In genomic region chr3:14125193-14126016, GRCh38 we compare ENCODE assay signal across 8 cellular contexts. TPM values are rescaled to one million over a fixed set of nuclear protein-coding genes. Genes with fewer than 3 reads are reported as not detected.
DNase-seq lines count a peak whose midpoint lies in the region; ATAC-seq, FAIRE-seq and TF ChIP-seq lines count a peak whose summit lies in the region.

No MANE protein-coding gene starts in this region.

- TF ChIP-seq CTCF in LNCAP (IDR thresholded peaks at IDR 0.05) (peak; percentile 23; the same call in 1 of the 2 replicates), WI38 (IDR thresholded peaks at IDR 0.05; ENCODE audit: low read depth, low read length) (no peak)

- H3K4me3 ChIP-seq in WI38 (ENCODE audit: low read depth, low read length), result peak overlapping the region; percentile 88

- TF ChIP-seq POLR2A in H54 (IDR thresholded peaks at IDR 0.05; ENCODE audit: low read depth, low read length), result peak; percentile 34; the same call in 1 of the 2 replicates
- no peak for TF ChIP-seq POLR2A in GM12892 (IDR thresholded peaks at IDR 0.05; ENCODE audit: low read depth, low read length)

- ATAC-seq in left colon, result peak; percentile 61

- DNase-seq in GM04503 (ENCODE audit: low read depth) (peak; percentile 93), H54 (ENCODE audit: insufficient read length, low spot score) (peak; percentile 86), cerebellar cortex (ENCODE audit: low spot score) (peak; percentile 54), left colon (peak; percentile 59 to 81), GM12892 (ENCODE audit: insufficient read length) (no peak)
- peak; percentile 43 to 47 for DNase-seq in stimulated activated CD4-positive, alpha-beta T cell treated with anti-CD3 and anti-CD28 coated beads, Interleukin-15, amount 100 ng/mL, for 48 hours (ENCODE audit: low read depth in 2 of 2)

- intact Hi-C loops in left colon (cut with DNase I, micrococcal nuclease), result loop anchor here in 1 of 2 donors (5.0 to 10.0 kb wide), 2 partner anchors 52 to 231 kb away; partner anchors contain the start of genes LSM3 and XPC

- FAIRE-seq in H54 (lab: Jason Lieb, UNC), result no peak
- FAIRE-seq in GM12892 (lab: Jason Lieb, UNC), result no peak

RNA-seq across cellular contexts. Expression of gene TMEM43, which starts 0.6 kb away (rescaled TPM):
- total RNA-seq in left colon, result 10 to 100 TPM; 25.3 to 29.2 TPM
- 18.6 TPM for polyA plus RNA-seq in GM12892 (2012; ENCODE audit: missing spikeins)

RNA-seq across cellular contexts. Expression of gene CHCHD4, which starts 0.7 kb away (rescaled TPM):
- 10 to 100 TPM; 17.6 to 18.9 TPM for total RNA-seq in left colon
- polyA plus RNA-seq in GM12892 (2012; ENCODE audit: missing spikeins), result 15.6 TPM

RNA-seq across cellular contexts. Expression of gene XPC, which starts 53.0 kb away (rescaled TPM):
- 10 to 100 TPM; 19.7 to 22.4 TPM for total RNA-seq in left colon
- 29.7 TPM for polyA plus RNA-seq in GM12892 (2012; ENCODE audit: missing spikeins)

RNA-seq across cellular contexts. Expression of gene LSM3, which starts 53.2 kb away (rescaled TPM):
- 1 to 10 TPM; 9.1 to 9.9 TPM for total RNA-seq in left colon
- 24.0 TPM for polyA plus RNA-seq in GM12892 (2012; ENCODE audit: missing spikeins)
